14 cellular contexts compared by ENCODE assay signal in the genomic region with DNA sequence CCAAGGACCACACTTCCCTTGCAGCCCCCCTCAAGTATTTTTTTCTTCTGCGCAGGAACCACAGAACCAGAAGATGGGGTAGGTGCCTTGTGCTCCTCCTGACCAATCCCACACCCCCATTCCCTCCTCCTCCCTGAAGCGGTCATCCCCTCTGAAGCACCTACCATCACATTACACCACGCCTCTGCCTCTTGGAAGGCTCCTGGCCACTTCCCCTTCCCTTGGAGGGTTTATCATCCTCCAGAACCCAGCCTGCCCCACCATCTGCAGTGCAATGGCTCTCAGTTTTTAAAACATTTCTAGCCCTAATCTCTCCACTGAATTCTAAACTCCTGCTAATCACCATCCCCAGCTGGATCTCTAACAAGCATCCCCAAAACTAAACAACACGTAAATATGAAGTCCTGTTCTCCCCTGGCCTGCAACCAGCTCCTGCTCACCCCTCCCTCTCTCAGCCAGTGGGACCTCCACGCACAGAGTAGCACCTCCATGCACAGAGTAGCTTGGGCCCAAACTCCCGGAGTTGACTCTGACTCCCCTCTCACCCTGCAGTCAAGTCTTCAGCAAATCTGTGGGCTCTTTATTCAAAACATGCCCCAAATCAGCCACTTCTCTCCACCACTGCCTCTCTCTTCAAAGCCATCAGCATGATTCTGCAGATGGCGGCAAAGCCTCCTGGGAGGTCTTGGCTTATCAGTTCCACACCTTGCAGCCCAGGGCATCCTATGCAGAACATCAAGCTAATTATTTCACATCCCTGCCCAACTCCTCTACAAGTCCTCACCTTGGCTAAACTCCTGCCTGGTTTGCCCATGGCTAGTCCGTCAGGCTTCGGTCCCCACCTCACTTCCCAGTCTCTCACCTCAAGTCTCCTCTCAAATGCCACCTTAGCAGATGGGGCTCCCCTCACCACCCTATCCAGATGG.
DNase-seq lines count a peak whose midpoint lies in the region; ATAC-seq and TF ChIP-seq lines count a peak whose summit lies in the region.
"Had no signal": no experiment of that assay in that cellular context is flagged by ENCODE, and none has a peak within 500 bp of the region (broad histone marks: within the 10 kb centered on the region; RNA-seq: fewer than 3 reads in every experiment).

No MANE protein-coding gene starts in this region.

- H3K4me3 Mint-ChIP-seq in Calu3 (ENCODE audit: low read depth, unreplicated experiment) (peak overlapping the region; percentile 10), memory B cell (peak overlapping the region; percentile 24)
- H3K4me3 Mint-ChIP-seq in activated CD8-positive, alpha-beta T cell treated with anti-CD3 and anti-CD28 coated beads, Interleukin-2, amount 10 ng/mL, durations not matched to agents 7 days and 5 days = peak overlapping the region; percentile 6

- H3K4me3 ChIP-seq in BLaER1 (no peak overlapping the region), tibial artery (no peak overlapping the region)
- H3K4me3 ChIP-seq: skin epidermis had no signal

- DNase-seq in Calu3 (no peak), memory B cell (ENCODE audit: low spot score in 2 of 2) (no peak), tibial artery (no peak), NAMALWA (ENCODE audit: low spot score) (no peak), NCI-H2227 treated with DMSO at 0.1 percent for 48 hours (lab: John Stamatoyannopoulos, UW) (no peak)
- no peak for DNase-seq in activated CD8-positive, alpha-beta T cell treated with anti-CD3 and anti-CD28 coated beads, Interleukin-2, amount 10 ng/mL, durations not matched to agents 7 days and 5 days
- DNase-seq: activated CD4-positive, alpha-beta T cell treated with anti-CD3 and anti-CD28 coated beads, Interleukin-2, amount 50 U/mL, for 1 hour; activated gamma-delta T cell treated with Interleukin-2 at 50 U/mL for 16 hours; AML-193; SW 1271 had no signal

- peaks cover 46% of the 10 kb centered on the region for H3K4me1 ChIP-seq in BLaER1
- H3K4me1 ChIP-seq in tibial artery = peaks cover 0 to 30% (median 9%) of the 10 kb centered on the region in 4 donors
- H3K4me1 ChIP-seq: parathyroid adenoma had no signal

- no peak overlapping the region for H3K9ac ChIP-seq in BLaER1
- H3K9ac ChIP-seq: parathyroid adenoma had no signal

- no TSS peak for BruUV-seq in Calu3 (replicated peaks; lab: Mats Ljungman, UMichigan)

- H3K27me3 Mint-ChIP-seq in Calu3 (ENCODE audit: unreplicated experiment) (no peaks in the 10 kb centered on the region), memory B cell (no peaks in the 10 kb centered on the region)
- no peaks in the 10 kb centered on the region for H3K27me3 Mint-ChIP-seq in activated CD8-positive, alpha-beta T cell treated with anti-CD3 and anti-CD28 coated beads, Interleukin-2, amount 10 ng/mL, durations not matched to agents 7 days and 5 days (ENCODE audit: low read depth)

- no peaks in the 10 kb centered on the region for H3K9me3 Mint-ChIP-seq in Calu3 (ENCODE audit: low read depth, unreplicated experiment)
- H3K9me3 Mint-ChIP-seq in activated CD8-positive, alpha-beta T cell treated with anti-CD3 and anti-CD28 coated beads, Interleukin-2, amount 10 ng/mL, durations not matched to agents 7 days and 5 days (ENCODE audit: insufficient read depth) = no peaks in the 10 kb centered on the region
- no peaks in the 10 kb centered on the region for H3K9me3 Mint-ChIP-seq in memory B cell

- H3K27me3 ChIP-seq in BLaER1 = no peaks in the 10 kb centered on the region
- H3K27me3 ChIP-seq in tibial artery = no peaks in the 10 kb centered on the region

- intact Hi-C loops in Calu3 (cut with micrococcal nuclease; ENCODE audit: unreplicated experiment) (no loop called here), tibial artery (cut with DNase I; ENCODE audit: low total_unique reads) (no loop called here)

- H3K27ac ChIP-seq in BLaER1 = no peak overlapping the region
- no peak overlapping the region for H3K27ac ChIP-seq in tibial artery
- H3K27ac ChIP-seq: parathyroid adenoma had no signal

- peaks cover 13% of the 10 kb centered on the region for H3K36me3 Mint-ChIP-seq in Calu3 (ENCODE audit: insufficient read depth, unreplicated experiment)
- peaks cover 57% of the 10 kb centered on the region for H3K36me3 Mint-ChIP-seq in activated CD8-positive, alpha-beta T cell treated with anti-CD3 and anti-CD28 coated beads, Interleukin-2, amount 10 ng/mL, durations not matched to agents 7 days and 5 days (ENCODE audit: low read depth)
- H3K36me3 Mint-ChIP-seq in memory B cell = peaks cover 22% of the 10 kb centered on the region

- H3K9me3 ChIP-seq in BLaER1 (peaks cover 4% of the 10 kb centered on the region; the same call in 1 of the 2 replicates), tibial artery (no peaks in the 10 kb centered on the region)

- POLR2A ChIA-PET in activated CD8-positive, alpha-beta T cell treated with anti-CD3 and anti-CD28 coated beads, Interleukin-2, amount 10 ng/mL, durations not matched to agents 7 days and 5 days (lab: Charles Lee) = interaction anchor here (2.0 kb wide), 1 partner anchor 13 kb away, joined by 4 read pairs; no protein-coding TSS in a partner anchor

- peak overlapping the region; percentile 55 for H3K4me2 ChIP-seq in BLaER1

- H3K36me3 ChIP-seq in BLaER1 = 0 out of 2 replicates have a peak, but pooled peaks cover 5% of the 10 kb centered on the region
- no peaks in the 10 kb centered on the region for H3K36me3 ChIP-seq in tibial artery

- CTCF ChIA-PET in Calu3 (lab: Charles Lee) = no interaction called here
- CTCF ChIA-PET in activated CD8-positive, alpha-beta T cell treated with anti-CD3 and anti-CD28 coated beads, Interleukin-2, amount 10 ng/mL, durations not matched to agents 7 days and 5 days (lab: Charles Lee) = interaction anchor here (1.3 kb wide), 1 partner anchor 43 kb away, joined by 3 read pairs; no protein-coding TSS in a partner anchor

- H4K20me1 ChIP-seq in BLaER1 = peaks cover 60% of the 10 kb centered on the region

- peaks cover 40% of the 10 kb centered on the region for H3K4me1 Mint-ChIP-seq in Calu3 (ENCODE audit: low read depth, unreplicated experiment)
- peaks cover 77% of the 10 kb centered on the region for H3K4me1 Mint-ChIP-seq in activated CD8-positive, alpha-beta T cell treated with anti-CD3 and anti-CD28 coated beads, Interleukin-2, amount 10 ng/mL, durations not matched to agents 7 days and 5 days (ENCODE audit: low read depth)
- H3K4me1 Mint-ChIP-seq in memory B cell = peaks cover 55% of the 10 kb centered on the region

- ATAC-seq in activated CD8-positive, alpha-beta T cell treated with anti-CD3 and anti-CD28 coated beads, Interleukin-2, amount 10 ng/mL, durations not matched to agents 7 days and 5 days = no peak
- ATAC-seq in memory B cell (ENCODE audit: low read depth) (no peak), HG03196 (IDR thresholded peaks at IDR 0.05; ENCODE audit: unreplicated experiment) (no peak)

- H3K27ac Mint-ChIP-seq in Calu3 (ENCODE audit: unreplicated experiment) (no peak overlapping the region), memory B cell (peak overlapping the region; percentile 66)
- peak overlapping the region; percentile 83 for H3K27ac Mint-ChIP-seq in activated CD8-positive, alpha-beta T cell treated with anti-CD3 and anti-CD28 coated beads, Interleukin-2, amount 10 ng/mL, durations not matched to agents 7 days and 5 days

- TF ChIP-seq CTCF in Calu3 (IDR thresholded peaks at IDR 0.05; ENCODE audit: unreplicated experiment) (no peak), tibial artery (IDR thresholded peaks at IDR 0.05) (no peak)
